1 cellular context compared by ENCODE assay signal in the genomic region with DNA sequence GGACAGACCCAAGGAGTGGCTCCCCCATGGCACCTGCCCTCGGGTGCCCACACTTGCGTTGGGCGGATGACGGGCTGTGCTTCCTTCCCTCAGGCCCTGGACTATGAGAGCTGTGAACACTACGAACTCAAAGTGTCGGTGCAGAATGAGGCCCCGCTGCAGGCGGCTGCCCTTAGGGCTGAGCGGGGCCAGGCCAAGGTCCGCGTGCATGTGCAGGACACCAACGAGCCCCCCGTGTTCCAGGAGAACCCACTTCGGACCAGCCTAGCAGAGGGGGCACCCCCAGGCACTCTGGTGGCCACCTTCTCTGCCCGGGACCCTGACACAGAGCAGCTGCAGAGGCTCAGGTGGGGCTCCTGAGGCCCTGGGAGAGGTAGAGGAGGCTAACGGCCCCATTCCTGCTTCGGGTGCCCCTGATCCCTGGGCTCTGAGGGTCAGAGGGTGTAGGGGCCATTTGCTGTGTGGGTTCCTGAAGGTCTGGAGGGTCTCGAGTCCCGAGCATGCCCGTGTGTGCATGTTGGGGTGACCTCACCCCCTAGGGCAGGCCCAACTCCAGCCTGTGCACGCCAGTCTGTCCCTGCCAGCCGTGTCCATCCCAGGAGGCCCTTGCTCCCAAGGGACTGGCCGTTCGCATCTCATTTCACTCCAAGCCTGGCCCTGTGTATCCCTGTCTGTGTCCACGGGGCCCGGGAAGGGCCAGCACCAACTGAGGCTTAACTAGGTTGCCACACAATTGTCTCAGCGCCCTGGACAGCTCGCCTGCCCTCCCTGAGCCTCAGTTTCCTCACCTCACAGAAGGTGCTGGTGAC.
A peak's percentile ranks its signal among the peaks of the same experiment; 100 is the strongest.
TF ChIP-seq lines count a peak whose summit lies in the region.

No MANE protein-coding gene starts in this region.

TF ChIP-seq in GM12878, 131 proteins besides CTCF, POLR2A, EP300 and RAD21:
- peak; percentile 47 for TF ChIP-seq MEF2B (IDR thresholded peaks at IDR 0.05; ENCODE audit: partially characterized antibody, poor library complexity, severe bottlenecking)
- no peak for TF ChIP-seq EGR1 (IDR thresholded peaks at IDR 0.05; ENCODE audit: borderline replicate concordance in 1 of 2, low read depth in 2 of 2, low read length in 2 of 2)
TF ChIP-seq in GM12878: peak in this region for 1.
